1 cellular context compared by ENCODE assay signal in the genomic region with DNA sequence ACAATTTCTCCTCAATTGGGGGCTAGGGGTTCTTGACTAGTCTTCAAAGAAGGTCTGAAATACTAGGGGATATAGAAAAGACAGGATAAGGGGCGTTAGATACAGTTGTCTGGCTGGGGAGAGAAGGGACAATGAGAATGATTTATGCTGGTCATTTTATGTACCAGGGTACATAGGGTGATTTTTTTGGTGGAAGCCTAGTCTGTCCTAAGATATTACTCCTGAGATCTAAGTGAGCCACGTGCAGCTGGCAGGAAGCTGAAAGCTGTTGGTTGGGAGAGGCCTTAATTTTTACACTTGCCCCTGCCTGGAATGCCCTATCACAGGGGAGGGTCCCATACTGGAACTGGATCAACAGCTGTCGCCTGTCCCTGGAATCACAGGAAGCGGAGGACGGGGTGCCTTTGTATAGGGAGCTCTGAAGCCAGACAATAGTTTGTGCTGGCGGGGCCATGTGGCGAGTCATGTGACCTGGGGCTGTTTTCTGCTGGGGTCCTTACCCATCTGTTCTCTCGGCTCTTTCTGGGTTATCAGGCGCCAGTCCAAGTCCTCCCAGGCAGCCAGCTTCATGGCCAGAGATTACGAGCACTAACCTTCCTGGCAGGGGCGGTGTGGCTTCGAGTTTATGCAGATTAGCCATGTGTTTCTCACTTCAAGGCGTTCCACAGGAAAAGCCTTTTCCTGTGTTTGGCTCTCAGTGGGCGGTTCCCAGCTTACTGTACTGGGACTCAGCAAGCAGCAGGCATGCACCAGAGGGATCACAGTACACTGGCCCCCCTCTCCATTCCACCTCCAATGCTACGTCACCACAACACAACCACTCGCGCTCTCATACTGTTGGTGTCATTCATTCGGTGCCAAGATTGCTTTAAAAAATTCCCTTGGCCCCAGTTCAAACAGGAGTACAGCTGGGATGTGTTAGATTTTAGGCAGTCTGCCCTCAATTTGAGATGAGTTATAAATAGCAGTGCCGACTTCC.
A peak's percentile ranks its signal among the peaks of the same experiment; 100 is the strongest.
TF ChIP-seq lines count a peak whose summit lies in the region.

No MANE protein-coding gene starts in this region.

TF ChIP-seq in H1, 55 proteins besides CTCF, POLR2A, EP300 and RAD21 (continued from another document):
- TF ChIP-seq, protein P1, sequence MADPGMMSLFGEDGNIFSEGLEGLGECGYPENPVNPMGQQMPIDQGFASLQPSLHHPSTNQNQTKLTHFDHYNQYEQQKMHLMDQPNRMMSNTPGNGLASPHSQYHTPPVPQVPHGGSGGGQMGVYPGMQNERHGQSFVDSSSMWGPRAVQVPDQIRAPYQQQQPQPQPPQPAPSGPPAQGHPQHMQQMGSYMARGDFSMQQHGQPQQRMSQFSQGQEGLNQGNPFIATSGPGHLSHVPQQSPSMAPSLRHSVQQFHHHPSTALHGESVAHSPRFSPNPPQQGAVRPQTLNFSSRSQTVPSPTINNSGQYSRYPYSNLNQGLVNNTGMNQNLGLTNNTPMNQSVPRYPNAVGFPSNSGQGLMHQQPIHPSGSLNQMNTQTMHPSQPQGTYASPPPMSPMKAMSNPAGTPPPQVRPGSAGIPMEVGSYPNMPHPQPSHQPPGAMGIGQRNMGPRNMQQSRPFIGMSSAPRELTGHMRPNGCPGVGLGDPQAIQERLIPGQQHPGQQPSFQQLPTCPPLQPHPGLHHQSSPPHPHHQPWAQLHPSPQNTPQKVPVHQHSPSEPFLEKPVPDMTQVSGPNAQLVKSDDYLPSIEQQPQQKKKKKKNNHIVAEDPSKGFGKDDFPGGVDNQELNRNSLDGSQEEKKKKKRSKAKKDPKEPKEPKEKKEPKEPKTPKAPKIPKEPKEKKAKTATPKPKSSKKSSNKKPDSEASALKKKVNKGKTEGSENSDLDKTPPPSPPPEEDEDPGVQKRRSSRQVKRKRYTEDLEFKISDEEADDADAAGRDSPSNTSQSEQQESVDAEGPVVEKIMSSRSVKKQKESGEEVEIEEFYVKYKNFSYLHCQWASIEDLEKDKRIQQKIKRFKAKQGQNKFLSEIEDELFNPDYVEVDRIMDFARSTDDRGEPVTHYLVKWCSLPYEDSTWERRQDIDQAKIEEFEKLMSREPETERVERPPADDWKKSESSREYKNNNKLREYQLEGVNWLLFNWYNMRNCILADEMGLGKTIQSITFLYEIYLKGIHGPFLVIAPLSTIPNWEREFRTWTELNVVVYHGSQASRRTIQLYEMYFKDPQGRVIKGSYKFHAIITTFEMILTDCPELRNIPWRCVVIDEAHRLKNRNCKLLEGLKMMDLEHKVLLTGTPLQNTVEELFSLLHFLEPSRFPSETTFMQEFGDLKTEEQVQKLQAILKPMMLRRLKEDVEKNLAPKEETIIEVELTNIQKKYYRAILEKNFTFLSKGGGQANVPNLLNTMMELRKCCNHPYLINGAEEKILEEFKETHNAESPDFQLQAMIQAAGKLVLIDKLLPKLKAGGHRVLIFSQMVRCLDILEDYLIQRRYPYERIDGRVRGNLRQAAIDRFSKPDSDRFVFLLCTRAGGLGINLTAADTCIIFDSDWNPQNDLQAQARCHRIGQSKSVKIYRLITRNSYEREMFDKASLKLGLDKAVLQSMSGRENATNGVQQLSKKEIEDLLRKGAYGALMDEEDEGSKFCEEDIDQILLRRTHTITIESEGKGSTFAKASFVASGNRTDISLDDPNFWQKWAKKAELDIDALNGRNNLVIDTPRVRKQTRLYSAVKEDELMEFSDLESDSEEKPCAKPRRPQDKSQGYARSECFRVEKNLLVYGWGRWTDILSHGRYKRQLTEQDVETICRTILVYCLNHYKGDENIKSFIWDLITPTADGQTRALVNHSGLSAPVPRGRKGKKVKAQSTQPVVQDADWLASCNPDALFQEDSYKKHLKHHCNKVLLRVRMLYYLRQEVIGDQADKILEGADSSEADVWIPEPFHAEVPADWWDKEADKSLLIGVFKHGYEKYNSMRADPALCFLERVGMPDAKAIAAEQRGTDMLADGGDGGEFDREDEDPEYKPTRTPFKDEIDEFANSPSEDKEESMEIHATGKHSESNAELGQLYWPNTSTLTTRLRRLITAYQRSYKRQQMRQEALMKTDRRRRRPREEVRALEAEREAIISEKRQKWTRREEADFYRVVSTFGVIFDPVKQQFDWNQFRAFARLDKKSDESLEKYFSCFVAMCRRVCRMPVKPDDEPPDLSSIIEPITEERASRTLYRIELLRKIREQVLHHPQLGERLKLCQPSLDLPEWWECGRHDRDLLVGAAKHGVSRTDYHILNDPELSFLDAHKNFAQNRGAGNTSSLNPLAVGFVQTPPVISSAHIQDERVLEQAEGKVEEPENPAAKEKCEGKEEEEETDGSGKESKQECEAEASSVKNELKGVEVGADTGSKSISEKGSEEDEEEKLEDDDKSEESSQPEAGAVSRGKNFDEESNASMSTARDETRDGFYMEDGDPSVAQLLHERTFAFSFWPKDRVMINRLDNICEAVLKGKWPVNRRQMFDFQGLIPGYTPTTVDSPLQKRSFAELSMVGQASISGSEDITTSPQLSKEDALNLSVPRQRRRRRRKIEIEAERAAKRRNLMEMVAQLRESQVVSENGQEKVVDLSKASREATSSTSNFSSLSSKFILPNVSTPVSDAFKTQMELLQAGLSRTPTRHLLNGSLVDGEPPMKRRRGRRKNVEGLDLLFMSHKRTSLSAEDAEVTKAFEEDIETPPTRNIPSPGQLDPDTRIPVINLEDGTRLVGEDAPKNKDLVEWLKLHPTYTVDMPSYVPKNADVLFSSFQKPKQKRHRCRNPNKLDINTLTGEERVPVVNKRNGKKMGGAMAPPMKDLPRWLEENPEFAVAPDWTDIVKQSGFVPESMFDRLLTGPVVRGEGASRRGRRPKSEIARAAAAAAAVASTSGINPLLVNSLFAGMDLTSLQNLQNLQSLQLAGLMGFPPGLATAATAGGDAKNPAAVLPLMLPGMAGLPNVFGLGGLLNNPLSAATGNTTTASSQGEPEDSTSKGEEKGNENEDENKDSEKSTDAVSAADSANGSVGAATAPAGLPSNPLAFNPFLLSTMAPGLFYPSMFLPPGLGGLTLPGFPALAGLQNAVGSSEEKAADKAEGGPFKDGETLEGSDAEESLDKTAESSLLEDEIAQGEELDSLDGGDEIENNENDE (IDR thresholded peaks at IDR 0.05; ENCODE audit: insufficient replicate concordance, low read length) = no peak
- no peak for TF ChIP-seq NANOG (IDR thresholded peaks at IDR 0.05; ENCODE audit: insufficient read depth, low read depth, low read length, poor library complexity, severe bottlenecking)
- TF ChIP-seq ZNF274 (IDR thresholded peaks at IDR 0.05; ENCODE audit: borderline replicate concordance, extremely low read depth, low read length) = no peak
- no peak for TF ChIP-seq JUN (IDR thresholded peaks at IDR 0.05; ENCODE audit: low read depth, low read length)
- no peak for TF ChIP-seq RNF2 (IDR thresholded peaks at IDR 0.05; ENCODE audit: borderline replicate concordance, low read depth, low read length, missing control alignments, poor library complexity, severe bottlenecking)
- no peak for TF ChIP-seq TAF7 (optimal IDR thresholded peaks at IDR 0.05; ENCODE audit: borderline replicate concordance, low read depth, low read length)
- TF ChIP-seq KDM5A (IDR thresholded peaks at IDR 0.05; ENCODE audit: low read length) = no peak
- TF ChIP-seq, protein P2, sequence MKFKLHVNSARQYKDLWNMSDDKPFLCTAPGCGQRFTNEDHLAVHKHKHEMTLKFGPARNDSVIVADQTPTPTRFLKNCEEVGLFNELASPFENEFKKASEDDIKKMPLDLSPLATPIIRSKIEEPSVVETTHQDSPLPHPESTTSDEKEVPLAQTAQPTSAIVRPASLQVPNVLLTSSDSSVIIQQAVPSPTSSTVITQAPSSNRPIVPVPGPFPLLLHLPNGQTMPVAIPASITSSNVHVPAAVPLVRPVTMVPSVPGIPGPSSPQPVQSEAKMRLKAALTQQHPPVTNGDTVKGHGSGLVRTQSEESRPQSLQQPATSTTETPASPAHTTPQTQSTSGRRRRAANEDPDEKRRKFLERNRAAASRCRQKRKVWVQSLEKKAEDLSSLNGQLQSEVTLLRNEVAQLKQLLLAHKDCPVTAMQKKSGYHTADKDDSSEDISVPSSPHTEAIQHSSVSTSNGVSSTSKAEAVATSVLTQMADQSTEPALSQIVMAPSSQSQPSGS (IDR thresholded peaks at IDR 0.05; ENCODE audit: low read length) = peak; percentile 68; the same call in 1 of the 2 replicates
- TF ChIP-seq, protein P3, sequence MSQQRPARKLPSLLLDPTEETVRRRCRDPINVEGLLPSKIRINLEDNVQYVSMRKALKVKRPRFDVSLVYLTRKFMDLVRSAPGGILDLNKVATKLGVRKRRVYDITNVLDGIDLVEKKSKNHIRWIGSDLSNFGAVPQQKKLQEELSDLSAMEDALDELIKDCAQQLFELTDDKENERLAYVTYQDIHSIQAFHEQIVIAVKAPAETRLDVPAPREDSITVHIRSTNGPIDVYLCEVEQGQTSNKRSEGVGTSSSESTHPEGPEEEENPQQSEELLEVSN (IDR thresholded peaks at IDR 0.05) = peak; percentile 85
- no peak for TF ChIP-seq FOSL1 (IDR thresholded peaks at IDR 0.05; ENCODE audit: insufficient read depth, low read depth, low read length)
- no peak for TF ChIP-seq SP1 (IDR thresholded peaks at IDR 0.05; ENCODE audit: low read depth, low read length)
- TF ChIP-seq SAP30 (IDR thresholded peaks at IDR 0.05; ENCODE audit: insufficient read depth, insufficient replicate concordance, low read length) = no peak
- no peak for TF ChIP-seq GABPA (IDR thresholded peaks at IDR 0.05; ENCODE audit: borderline replicate concordance, insufficient read depth, low read length)
- peak; percentile 57; the same call in 1 of the 2 replicates for TF ChIP-seq SP4 (IDR thresholded peaks at IDR 0.05; ENCODE audit: low read length)
- TF ChIP-seq HDAC6 (IDR thresholded peaks at IDR 0.05; ENCODE audit: low read depth, low read length) = no peak
- no peak for TF ChIP-seq RXRA (IDR thresholded peaks at IDR 0.05; ENCODE audit: insufficient read depth, low read depth, low read length)
- no peak for TF ChIP-seq RFX5 (IDR thresholded peaks at IDR 0.05; ENCODE audit: borderline replicate concordance, low read depth, low read length)
- TF ChIP-seq, protein P4, sequence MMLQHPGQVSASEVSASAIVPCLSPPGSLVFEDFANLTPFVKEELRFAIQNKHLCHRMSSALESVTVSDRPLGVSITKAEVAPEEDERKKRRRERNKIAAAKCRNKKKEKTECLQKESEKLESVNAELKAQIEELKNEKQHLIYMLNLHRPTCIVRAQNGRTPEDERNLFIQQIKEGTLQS (IDR thresholded peaks at IDR 0.05; ENCODE audit: insufficient read depth, low read depth, low read length) = peak; percentile 75
- no peak for TF ChIP-seq BRCA1 (IDR thresholded peaks at IDR 0.05; ENCODE audit: low read depth, low read length)
- TF ChIP-seq KDM1A (IDR thresholded peaks at IDR 0.05; ENCODE audit: borderline replicate concordance, low read length) = no peak
- TF ChIP-seq TEAD4 (IDR thresholded peaks at IDR 0.05; ENCODE audit: low read depth, low read length) = no peak
- TF ChIP-seq CEBPB (IDR thresholded peaks at IDR 0.05; ENCODE audit: low read depth, low read length) = no peak
- peak; percentile 58; the same call in 1 of the 2 replicates for TF ChIP-seq BACH1 (IDR thresholded peaks at IDR 0.05; ENCODE audit: low read length)
- TF ChIP-seq CREB1 (IDR thresholded peaks at IDR 0.05) = peak; percentile 67
- TF ChIP-seq KDM4A (IDR thresholded peaks at IDR 0.05; ENCODE audit: low read depth, low read length, severe bottlenecking) = no peak
- TF ChIP-seq, protein P5, sequence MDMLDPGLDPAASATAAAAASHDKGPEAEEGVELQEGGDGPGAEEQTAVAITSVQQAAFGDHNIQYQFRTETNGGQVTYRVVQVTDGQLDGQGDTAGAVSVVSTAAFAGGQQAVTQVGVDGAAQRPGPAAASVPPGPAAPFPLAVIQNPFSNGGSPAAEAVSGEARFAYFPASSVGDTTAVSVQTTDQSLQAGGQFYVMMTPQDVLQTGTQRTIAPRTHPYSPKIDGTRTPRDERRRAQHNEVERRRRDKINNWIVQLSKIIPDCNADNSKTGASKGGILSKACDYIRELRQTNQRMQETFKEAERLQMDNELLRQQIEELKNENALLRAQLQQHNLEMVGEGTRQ (IDR thresholded peaks at IDR 0.05; ENCODE audit: low read length) = peak; percentile 91
- TF ChIP-seq SIN3A (conservative IDR thresholded peaks at IDR 0.05 in 1 of 2, IDR thresholded peaks at IDR 0.05 in 1 of 2; ENCODE audit: low read depth in 1 of 2, low read length in 2 of 2) = peak in 1 of 2 experiments; percentile 58; a peak in 1 of 4 replicates
- no peak for TF ChIP-seq EZH2 (IDR thresholded peaks at IDR 0.05; ENCODE audit: low read depth, low read length, severe bottlenecking)
- no peak for TF ChIP-seq YY1 (IDR thresholded peaks at IDR 0.05; ENCODE audit: low read depth, low read length)
- TF ChIP-seq CBX8 (IDR thresholded peaks at IDR 0.05; ENCODE audit: borderline replicate concordance, low read depth, low read length) = no peak
- TF ChIP-seq RBBP5 (IDR thresholded peaks at IDR 0.05; ENCODE audit: borderline replicate concordance, low read depth, low read length) = no peak
- 0 out of 2 replicates have a peak, but pooled peaks have one; percentile 23 for TF ChIP-seq TCF12 (IDR thresholded peaks at IDR 0.05; ENCODE audit: low read depth, low read length)
- no peak for TF ChIP-seq POU5F1 (IDR thresholded peaks at IDR 0.05; ENCODE audit: low read depth, low read length)
- no peak for TF ChIP-seq SRF (IDR thresholded peaks at IDR 0.05; ENCODE audit: low read depth, low read length)
- no peak for TF ChIP-seq HDAC2 (IDR thresholded peaks at IDR 0.05; ENCODE audit: borderline replicate concordance in 1 of 2, low read depth in 2 of 2, low read length in 2 of 2)
- no peak for TF ChIP-seq PHF8 (conservative IDR thresholded peaks at IDR 0.05; ENCODE audit: low read depth, low read length)
- TF ChIP-seq SUZ12 (IDR thresholded peaks at IDR 0.05; ENCODE audit: low read length) = no peak
- no peak; the same call in 1 of the 2 replicates for TF ChIP-seq GTF2F1 (IDR thresholded peaks at IDR 0.05; ENCODE audit: borderline replicate concordance, low read depth, low read length)
- TF ChIP-seq SIRT6 (IDR thresholded peaks at IDR 0.05; ENCODE audit: low read length) = no peak
- TF ChIP-seq TAF1 (IDR thresholded peaks at IDR 0.05; ENCODE audit: low read depth, low read length) = peak; percentile 43; the same call in 1 of the 2 replicates
- TF ChIP-seq POLR2AphosphoS5 (IDR thresholded peaks at IDR 0.05; ENCODE audit: low read depth, low read length) = peak; percentile 34; the same call in 1 of the 2 replicates
- no peak for TF ChIP-seq BCL11A (IDR thresholded peaks at IDR 0.05; ENCODE audit: low read depth in 2 of 2, low read length in 2 of 2)
